In the genomic region with DNA sequence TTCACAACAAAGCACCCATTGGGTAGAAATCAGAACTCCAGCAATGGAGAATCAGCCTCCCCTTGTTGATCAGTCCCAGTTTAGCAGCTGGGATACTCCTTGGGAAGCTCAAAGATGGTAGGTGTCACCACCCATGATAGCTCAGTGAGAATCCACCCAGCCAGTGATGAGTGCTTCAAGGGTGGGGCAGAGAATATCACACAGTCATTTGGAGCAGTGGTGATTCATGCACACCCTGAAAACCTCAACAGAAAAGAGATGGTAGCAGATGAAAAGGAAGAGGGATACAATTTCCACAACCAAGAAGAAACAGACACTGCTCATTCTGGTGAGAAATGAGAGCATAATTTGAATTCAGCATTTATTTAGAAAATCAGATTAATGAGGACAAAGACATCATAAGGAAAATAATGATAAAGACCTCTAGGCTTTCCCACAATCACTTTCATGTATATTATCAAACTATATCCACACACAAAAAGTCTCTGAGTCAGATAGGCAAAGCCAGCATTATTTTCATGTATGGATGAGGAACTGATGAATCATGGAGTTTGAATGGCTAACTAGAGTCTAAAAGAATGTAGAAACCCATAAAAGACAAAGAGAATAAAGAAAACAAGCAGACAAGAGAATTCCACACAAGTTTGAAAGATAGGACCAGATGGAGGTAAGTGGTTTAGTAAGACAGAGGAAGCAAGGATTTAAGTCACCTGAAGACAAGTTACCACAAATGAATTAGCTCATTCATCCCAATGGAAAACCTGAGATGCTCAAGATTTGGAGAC, we compare ENCODE assay signal across 7 cellular contexts.
DNase-seq lines count a peak whose midpoint lies in the region; ATAC-seq and TF ChIP-seq lines count a peak whose summit lies in the region.

No MANE protein-coding gene starts in this region.

- intact Hi-C loops in psoas muscle (cut with DNase I): loop anchor here in 1 of 2 donors (5.0 kb wide), 1 partner anchor 81 kb away; the partner anchor contains the start of gene FEM1C

- H3K9me3 ChIP-seq in psoas muscle: no peaks in the 10 kb centered on the region

- TF ChIP-seq CTCF in psoas muscle (IDR thresholded peaks at IDR 0.05): no peak

- H3K9me3 Mint-ChIP-seq in activated T-helper 17 cell treated with anti-CD3 and anti-CD28 coated beads, Interleukin-2, amount 50 U/mL, for 72 hours: no peaks in the 10 kb centered on the region

- H3K36me3 Mint-ChIP-seq in activated T-helper 17 cell treated with anti-CD3 and anti-CD28 coated beads, Interleukin-2, amount 50 U/mL, for 72 hours (ENCODE audit: low read depth): no peaks in the 10 kb centered on the region

- peaks cover 5% of the 10 kb centered on the region for H3K27me3 Mint-ChIP-seq in activated T-helper 17 cell treated with anti-CD3 and anti-CD28 coated beads, Interleukin-2, amount 50 U/mL, for 72 hours

- no peak overlapping the region for H3K4me3 ChIP-seq in psoas muscle

- ATAC-seq in GM19025 (IDR thresholded peaks at IDR 0.05; ENCODE audit: low read depth, unreplicated experiment) (peak; percentile 32), HG02973 (IDR thresholded peaks at IDR 0.05; ENCODE audit: unreplicated experiment) (peak; percentile 38), psoas muscle (peak; percentile 53 to 69 (median 61)), GM18517 (IDR thresholded peaks at IDR 0.05; ENCODE audit: unreplicated experiment) (no peak)
- peak; percentile 91 for ATAC-seq in activated T-helper 17 cell treated with anti-CD3 and anti-CD28 coated beads, Interleukin-2, amount 50 U/mL, for 72 hours (replicated peaks)

- H3K36me3 ChIP-seq in psoas muscle (ENCODE audit: insufficient read depth in 1 of 2, low read depth in 1 of 2): no peaks in the 10 kb centered on the region

- peaks cover 11% of the 10 kb centered on the region for H3K4me1 Mint-ChIP-seq in activated T-helper 17 cell treated with anti-CD3 and anti-CD28 coated beads, Interleukin-2, amount 50 U/mL, for 72 hours

- no peak for DNase-seq in psoas muscle
- no peak for DNase-seq in DMS153 treated with DMSO at 0.1 percent for 48 hours (lab: John Stamatoyannopoulos, UW; ENCODE audit: unreplicated experiment)
- DNase-seq in NCI-H1436 treated with DMSO at 0.1 percent for 48 hours (lab: John Stamatoyannopoulos, UW): no peak

- H3K4me3 Mint-ChIP-seq in activated T-helper 17 cell treated with anti-CD3 and anti-CD28 coated beads, Interleukin-2, amount 50 U/mL, for 72 hours: peak overlapping the region; percentile 27

- H3K27me3 ChIP-seq in psoas muscle (ENCODE audit: insufficient read depth in 3 of 3, low read length in 2 of 3): no peaks in the 10 kb centered on the region

- H3K27ac ChIP-seq in psoas muscle: peak overlapping the region; percentile 70

- peaks cover 51% of the 10 kb centered on the region for H3K4me1 ChIP-seq in psoas muscle

- peak overlapping the region; percentile 32 for H3K27ac Mint-ChIP-seq in activated T-helper 17 cell treated with anti-CD3 and anti-CD28 coated beads, Interleukin-2, amount 50 U/mL, for 72 hours
